In genomic region chr19:16104722-16105121, GRCh38 we compare ENCODE assay signal across 1 cellular context.
TF ChIP-seq lines count a peak whose summit lies in the region.

No MANE protein-coding gene starts in this region.

TF ChIP-seq in HepG2, 621 proteins besides CTCF, POLR2A, EP300 and RAD21:
- TF ChIP-seq ZFP1 (CRISPR knock-in tag; IDR thresholded peaks at IDR 0.05) (no peak), HOXA5 (CRISPR knock-in tag; IDR thresholded peaks at IDR 0.05) (no peak), KLF16 (CRISPR knock-in tag; IDR thresholded peaks at IDR 0.05) (no peak), MYC (CRISPR knock-in tag; IDR thresholded peaks at IDR 0.05; ENCODE audit: borderline replicate concordance) (no peak), ZIK1 (CRISPR knock-in tag; IDR thresholded peaks at IDR 0.05; ENCODE audit: borderline replicate concordance, low read depth) (no peak), ZNF274 (CRISPR knock-in tag; IDR thresholded peaks at IDR 0.05) (no peak), NAIF1 (CRISPR knock-in tag; IDR thresholded peaks at IDR 0.05; ENCODE audit: borderline replicate concordance) (no peak), ZNF558 (CRISPR knock-in tag; IDR thresholded peaks at IDR 0.05; ENCODE audit: borderline replicate concordance) (no peak), ATF2 (CRISPR knock-in tag; IDR thresholded peaks at IDR 0.05) (no peak), U2AF1 (optimal IDR thresholded peaks at IDR 0.05; ENCODE audit: low read depth, low read length) (no peak), PHF8 (CRISPR knock-in tag; IDR thresholded peaks at IDR 0.05) (no peak), PCBP1 (IDR thresholded peaks at IDR 0.05; ENCODE audit: borderline replicate concordance, low read depth, low read length) (no peak), SMC3 (IDR thresholded peaks at IDR 0.05; ENCODE audit: low read length) (no peak), ZNF260 (CRISPR knock-in tag; IDR thresholded peaks at IDR 0.05; ENCODE audit: borderline replicate concordance, low read depth) (no peak), HDAC1 (CRISPR knock-in tag; IDR thresholded peaks at IDR 0.05) (no peak), KDM2A (CRISPR knock-in tag; IDR thresholded peaks at IDR 0.05; ENCODE audit: borderline replicate concordance, low read depth) (no peak), ZBTB43 (CRISPR knock-in tag; conservative IDR thresholded peaks at IDR 0.05) (no peak), SMAD1 (CRISPR knock-in tag; IDR thresholded peaks at IDR 0.05; ENCODE audit: borderline replicate concordance, low read depth) (no peak), STAT5B (CRISPR knock-in tag; IDR thresholded peaks at IDR 0.05) (no peak)
- TF ChIP-seq, protein P1, sequence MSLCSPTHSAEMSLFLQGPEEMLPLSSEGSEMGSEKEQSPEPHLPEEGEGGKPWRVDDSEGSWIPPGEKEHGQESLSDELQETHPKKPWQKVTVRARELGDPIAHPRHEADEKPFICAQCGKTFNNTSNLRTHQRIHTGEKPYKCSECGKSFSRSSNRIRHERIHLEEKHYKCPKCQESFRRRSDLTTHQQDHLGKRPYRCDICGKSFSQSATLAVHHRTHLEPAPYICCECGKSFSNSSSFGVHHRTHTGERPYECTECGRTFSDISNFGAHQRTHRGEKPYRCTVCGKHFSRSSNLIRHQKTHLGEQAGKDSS (CRISPR knock-in tag; IDR thresholded peaks at IDR 0.05; ENCODE audit: borderline replicate concordance, low read depth), result no peak
TF ChIP-seq in HepG2: peak in this region for 0.
